ENCODE assay signal across 1 cellular context in the genomic region with DNA sequence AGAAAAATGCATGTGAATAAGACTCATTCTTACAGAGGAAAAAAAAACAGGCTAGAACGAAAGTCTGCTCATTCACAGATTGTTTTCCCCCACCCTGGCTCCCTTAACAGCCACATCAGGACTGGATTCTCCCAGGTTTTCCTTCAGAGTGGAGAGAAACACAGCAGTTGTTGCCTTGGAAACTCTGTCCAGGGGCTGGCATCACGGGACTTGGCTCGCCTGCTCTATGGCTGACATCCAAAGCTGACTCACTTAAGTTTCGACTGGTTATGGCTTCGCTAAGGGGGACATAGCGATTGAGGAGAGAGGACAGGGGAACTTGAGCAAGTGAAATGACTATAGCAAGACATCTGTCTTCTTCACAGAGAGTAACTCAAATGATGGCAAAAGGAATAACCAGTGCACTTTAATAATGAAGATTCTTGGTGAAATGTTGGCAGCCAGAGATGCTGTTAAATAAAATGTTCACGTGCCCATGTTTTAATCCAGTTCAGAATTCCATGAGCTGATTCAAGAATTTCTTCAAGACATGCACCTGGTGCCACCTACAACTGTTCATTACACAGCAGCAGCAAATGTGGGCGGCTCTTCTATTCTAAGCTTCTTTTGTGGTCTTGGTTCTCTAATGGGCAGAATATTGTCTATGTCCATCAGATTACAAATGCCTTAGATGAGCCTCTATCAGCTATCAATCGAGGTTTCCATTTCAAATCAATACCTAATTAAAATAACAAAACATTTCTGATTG.
TF ChIP-seq lines count a peak whose summit lies in the region.

No MANE protein-coding gene starts in this region.

TF ChIP-seq in HEK293, 187 proteins besides CTCF, POLR2A, EP300 and RAD21 (continued from another document and continues in another):
- TF ChIP-seq ZNF311 (tag by site-specific recombination; IDR thresholded peaks at IDR 0.05; ENCODE audit: borderline replicate concordance) (no peak), GLIS1 (tag by site-specific recombination; IDR thresholded peaks at IDR 0.05) (peak; percentile 75), PRDM1 (tag by site-specific recombination; IDR thresholded peaks at IDR 0.05) (peak; percentile 72; the same call in 1 of the 2 replicates), ZNF48 (tag by site-specific recombination; IDR thresholded peaks at IDR 0.05) (no peak), ZNF133 (tag by site-specific recombination; IDR thresholded peaks at IDR 0.05) (no peak), ZNF239 (tag by site-specific recombination; IDR thresholded peaks at IDR 0.05) (no peak), ZNF501 (tag by site-specific recombination; IDR thresholded peaks at IDR 0.05) (no peak), SCRT1 (tag by site-specific recombination; IDR thresholded peaks at IDR 0.05; ENCODE audit: borderline replicate concordance) (no peak), ZBTB8A (tag by site-specific recombination; IDR thresholded peaks at IDR 0.05) (no peak), ZNF121 (tag by site-specific recombination; IDR thresholded peaks at IDR 0.05) (no peak)
- TF ChIP-seq, protein P1, sequence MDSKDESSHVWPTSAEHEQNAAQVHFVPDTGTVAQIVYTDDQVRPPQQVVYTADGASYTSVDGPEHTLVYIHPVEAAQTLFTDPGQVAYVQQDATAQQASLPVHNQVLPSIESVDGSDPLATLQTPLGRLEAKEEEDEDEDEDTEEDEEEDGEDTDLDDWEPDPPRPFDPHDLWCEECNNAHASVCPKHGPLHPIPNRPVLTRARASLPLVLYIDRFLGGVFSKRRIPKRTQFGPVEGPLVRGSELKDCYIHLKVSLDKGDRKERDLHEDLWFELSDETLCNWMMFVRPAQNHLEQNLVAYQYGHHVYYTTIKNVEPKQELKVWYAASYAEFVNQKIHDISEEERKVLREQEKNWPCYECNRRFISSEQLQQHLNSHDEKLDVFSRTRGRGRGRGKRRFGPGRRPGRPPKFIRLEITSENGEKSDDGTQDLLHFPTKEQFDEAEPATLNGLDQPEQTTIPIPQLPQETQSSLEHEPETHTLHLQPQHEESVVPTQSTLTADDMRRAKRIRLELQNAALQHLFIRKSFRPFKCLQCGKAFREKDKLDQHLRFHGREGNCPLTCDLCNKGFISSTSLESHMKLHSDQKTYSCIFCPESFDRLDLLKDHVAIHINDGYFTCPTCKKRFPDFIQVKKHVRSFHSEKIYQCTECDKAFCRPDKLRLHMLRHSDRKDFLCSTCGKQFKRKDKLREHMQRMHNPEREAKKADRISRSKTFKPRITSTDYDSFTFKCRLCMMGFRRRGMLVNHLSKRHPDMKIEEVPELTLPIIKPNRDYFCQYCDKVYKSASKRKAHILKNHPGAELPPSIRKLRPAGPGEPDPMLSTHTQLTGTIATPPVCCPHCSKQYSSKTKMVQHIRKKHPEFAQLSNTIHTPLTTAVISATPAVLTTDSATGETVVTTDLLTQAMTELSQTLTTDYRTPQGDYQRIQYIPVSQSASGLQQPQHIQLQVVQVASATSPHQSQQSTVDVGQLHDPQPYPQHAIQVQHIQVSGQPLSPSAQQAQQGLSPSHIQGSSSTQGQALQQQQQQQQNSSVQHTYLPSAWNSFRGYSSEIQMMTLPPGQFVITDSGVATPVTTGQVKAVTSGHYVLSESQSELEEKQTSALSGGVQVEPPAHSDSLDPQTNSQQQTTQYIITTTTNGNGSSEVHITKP (tag by site-specific recombination; IDR thresholded peaks at IDR 0.05), result peak; percentile 72
- TF ChIP-seq, protein P2, sequence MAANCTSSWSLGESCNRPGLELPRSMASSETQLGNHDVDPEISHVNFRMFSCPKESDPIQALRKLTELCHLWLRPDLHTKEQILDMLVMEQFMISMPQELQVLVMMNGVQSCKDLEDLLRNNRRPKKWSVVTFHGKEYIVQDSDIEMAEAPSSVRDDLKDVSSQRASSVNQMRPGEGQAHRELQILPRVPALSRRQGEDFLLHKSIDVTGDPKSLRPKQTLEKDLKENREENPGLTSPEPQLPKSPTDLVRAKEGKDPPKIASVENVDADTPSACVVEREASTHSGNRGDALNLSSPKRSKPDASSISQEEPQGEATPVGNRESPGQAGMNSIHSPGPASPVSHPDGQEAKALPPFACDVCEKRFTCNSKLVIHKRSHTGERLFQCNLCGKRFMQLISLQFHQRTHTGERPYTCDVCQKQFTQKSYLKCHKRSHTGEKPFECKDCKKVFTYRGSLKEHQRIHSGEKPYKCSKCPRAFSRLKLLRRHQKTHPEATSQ (tag by site-specific recombination; IDR thresholded peaks at IDR 0.05), result no peak
- TF ChIP-seq, protein P3, sequence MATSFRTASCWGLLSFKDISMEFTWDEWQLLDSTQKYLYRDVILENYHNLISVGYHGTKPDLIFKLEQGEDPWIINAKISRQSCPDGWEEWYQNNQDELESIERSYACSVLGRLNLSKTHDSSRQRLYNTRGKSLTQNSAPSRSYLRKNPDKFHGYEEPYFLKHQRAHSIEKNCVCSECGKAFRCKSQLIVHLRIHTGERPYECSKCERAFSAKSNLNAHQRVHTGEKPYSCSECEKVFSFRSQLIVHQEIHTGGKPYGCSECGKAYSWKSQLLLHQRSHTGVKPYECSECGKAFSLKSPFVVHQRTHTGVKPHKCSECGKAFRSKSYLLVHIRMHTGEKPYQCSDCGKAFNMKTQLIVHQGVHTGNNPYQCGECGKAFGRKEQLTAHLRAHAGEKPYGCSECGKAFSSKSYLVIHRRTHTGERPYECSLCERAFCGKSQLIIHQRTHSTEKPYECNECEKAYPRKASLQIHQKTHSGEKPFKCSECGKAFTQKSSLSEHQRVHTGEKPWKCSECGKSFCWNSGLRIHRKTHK (tag by site-specific recombination; IDR thresholded peaks at IDR 0.05), result no peak
- TF ChIP-seq, protein P4, sequence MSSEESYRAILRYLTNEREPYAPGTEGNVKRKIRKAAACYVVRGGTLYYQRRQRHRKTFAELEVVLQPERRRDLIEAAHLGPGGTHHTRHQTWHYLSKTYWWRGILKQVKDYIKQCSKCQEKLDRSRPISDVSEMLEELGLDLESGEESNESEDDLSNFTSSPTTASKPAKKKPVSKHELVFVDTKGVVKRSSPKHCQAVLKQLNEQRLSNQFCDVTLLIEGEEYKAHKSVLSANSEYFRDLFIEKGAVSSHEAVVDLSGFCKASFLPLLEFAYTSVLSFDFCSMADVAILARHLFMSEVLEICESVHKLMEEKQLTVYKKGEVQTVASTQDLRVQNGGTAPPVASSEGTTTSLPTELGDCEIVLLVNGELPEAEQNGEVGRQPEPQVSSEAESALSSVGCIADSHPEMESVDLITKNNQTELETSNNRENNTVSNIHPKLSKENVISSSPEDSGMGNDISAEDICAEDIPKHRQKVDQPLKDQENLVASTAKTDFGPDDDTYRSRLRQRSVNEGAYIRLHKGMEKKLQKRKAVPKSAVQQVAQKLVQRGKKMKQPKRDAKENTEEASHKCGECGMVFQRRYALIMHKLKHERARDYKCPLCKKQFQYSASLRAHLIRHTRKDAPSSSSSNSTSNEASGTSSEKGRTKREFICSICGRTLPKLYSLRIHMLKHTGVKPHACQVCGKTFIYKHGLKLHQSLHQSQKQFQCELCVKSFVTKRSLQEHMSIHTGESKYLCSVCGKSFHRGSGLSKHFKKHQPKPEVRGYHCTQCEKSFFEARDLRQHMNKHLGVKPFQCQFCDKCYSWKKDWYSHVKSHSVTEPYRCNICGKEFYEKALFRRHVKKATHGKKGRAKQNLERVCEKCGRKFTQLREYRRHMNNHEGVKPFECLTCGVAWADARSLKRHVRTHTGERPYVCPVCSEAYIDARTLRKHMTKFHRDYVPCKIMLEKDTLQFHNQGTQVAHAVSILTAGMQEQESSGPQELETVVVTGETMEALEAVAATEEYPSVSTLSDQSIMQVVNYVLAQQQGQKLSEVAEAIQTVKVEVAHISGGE (tag by site-specific recombination; conservative IDR thresholded peaks at IDR 0.05; ENCODE audit: low read depth), result no peak
- TF ChIP-seq, protein P5, sequence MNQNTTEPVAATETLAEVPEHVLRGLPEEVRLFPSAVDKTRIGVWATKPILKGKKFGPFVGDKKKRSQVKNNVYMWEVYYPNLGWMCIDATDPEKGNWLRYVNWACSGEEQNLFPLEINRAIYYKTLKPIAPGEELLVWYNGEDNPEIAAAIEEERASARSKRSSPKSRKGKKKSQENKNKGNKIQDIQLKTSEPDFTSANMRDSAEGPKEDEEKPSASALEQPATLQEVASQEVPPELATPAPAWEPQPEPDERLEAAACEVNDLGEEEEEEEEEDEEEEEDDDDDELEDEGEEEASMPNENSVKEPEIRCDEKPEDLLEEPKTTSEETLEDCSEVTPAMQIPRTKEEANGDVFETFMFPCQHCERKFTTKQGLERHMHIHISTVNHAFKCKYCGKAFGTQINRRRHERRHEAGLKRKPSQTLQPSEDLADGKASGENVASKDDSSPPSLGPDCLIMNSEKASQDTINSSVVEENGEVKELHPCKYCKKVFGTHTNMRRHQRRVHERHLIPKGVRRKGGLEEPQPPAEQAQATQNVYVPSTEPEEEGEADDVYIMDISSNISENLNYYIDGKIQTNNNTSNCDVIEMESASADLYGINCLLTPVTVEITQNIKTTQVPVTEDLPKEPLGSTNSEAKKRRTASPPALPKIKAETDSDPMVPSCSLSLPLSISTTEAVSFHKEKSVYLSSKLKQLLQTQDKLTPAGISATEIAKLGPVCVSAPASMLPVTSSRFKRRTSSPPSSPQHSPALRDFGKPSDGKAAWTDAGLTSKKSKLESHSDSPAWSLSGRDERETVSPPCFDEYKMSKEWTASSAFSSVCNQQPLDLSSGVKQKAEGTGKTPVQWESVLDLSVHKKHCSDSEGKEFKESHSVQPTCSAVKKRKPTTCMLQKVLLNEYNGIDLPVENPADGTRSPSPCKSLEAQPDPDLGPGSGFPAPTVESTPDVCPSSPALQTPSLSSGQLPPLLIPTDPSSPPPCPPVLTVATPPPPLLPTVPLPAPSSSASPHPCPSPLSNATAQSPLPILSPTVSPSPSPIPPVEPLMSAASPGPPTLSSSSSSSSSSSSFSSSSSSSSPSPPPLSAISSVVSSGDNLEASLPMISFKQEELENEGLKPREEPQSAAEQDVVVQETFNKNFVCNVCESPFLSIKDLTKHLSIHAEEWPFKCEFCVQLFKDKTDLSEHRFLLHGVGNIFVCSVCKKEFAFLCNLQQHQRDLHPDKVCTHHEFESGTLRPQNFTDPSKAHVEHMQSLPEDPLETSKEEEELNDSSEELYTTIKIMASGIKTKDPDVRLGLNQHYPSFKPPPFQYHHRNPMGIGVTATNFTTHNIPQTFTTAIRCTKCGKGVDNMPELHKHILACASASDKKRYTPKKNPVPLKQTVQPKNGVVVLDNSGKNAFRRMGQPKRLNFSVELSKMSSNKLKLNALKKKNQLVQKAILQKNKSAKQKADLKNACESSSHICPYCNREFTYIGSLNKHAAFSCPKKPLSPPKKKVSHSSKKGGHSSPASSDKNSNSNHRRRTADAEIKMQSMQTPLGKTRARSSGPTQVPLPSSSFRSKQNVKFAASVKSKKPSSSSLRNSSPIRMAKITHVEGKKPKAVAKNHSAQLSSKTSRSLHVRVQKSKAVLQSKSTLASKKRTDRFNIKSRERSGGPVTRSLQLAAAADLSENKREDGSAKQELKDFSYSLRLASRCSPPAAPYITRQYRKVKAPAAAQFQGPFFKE (tag by site-specific recombination; IDR thresholded peaks at IDR 0.05; ENCODE audit: borderline replicate concordance), result no peak
- TF ChIP-seq, protein P6, sequence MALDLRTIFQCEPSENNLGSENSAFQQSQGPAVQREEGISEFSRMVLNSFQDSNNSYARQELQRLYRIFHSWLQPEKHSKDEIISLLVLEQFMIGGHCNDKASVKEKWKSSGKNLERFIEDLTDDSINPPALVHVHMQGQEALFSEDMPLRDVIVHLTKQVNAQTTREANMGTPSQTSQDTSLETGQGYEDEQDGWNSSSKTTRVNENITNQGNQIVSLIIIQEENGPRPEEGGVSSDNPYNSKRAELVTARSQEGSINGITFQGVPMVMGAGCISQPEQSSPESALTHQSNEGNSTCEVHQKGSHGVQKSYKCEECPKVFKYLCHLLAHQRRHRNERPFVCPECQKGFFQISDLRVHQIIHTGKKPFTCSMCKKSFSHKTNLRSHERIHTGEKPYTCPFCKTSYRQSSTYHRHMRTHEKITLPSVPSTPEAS (tag by site-specific recombination; IDR thresholded peaks at IDR 0.05), result no peak
- TF ChIP-seq, protein P7, sequence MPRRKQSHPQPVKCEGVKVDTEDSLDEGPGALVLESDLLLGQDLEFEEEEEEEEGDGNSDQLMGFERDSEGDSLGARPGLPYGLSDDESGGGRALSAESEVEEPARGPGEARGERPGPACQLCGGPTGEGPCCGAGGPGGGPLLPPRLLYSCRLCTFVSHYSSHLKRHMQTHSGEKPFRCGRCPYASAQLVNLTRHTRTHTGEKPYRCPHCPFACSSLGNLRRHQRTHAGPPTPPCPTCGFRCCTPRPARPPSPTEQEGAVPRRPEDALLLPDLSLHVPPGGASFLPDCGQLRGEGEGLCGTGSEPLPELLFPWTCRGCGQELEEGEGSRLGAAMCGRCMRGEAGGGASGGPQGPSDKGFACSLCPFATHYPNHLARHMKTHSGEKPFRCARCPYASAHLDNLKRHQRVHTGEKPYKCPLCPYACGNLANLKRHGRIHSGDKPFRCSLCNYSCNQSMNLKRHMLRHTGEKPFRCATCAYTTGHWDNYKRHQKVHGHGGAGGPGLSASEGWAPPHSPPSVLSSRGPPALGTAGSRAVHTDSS (tag by site-specific recombination; IDR thresholded peaks at IDR 0.05), result no peak
- TF ChIP-seq, protein P8, sequence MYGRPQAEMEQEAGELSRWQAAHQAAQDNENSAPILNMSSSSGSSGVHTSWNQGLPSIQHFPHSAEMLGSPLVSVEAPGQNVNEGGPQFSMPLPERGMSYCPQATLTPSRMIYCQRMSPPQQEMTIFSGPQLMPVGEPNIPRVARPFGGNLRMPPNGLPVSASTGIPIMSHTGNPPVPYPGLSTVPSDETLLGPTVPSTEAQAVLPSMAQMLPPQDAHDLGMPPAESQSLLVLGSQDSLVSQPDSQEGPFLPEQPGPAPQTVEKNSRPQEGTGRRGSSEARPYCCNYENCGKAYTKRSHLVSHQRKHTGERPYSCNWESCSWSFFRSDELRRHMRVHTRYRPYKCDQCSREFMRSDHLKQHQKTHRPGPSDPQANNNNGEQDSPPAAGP (tag by site-specific recombination; IDR thresholded peaks at IDR 0.05), result no peak
- TF ChIP-seq, protein P9, sequence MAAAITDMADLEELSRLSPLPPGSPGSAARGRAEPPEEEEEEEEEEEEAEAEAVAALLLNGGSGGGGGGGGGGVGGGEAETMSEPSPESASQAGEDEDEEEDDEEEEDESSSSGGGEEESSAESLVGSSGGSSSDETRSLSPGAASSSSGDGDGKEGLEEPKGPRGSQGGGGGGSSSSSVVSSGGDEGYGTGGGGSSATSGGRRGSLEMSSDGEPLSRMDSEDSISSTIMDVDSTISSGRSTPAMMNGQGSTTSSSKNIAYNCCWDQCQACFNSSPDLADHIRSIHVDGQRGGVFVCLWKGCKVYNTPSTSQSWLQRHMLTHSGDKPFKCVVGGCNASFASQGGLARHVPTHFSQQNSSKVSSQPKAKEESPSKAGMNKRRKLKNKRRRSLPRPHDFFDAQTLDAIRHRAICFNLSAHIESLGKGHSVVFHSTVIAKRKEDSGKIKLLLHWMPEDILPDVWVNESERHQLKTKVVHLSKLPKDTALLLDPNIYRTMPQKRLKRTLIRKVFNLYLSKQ (tag by site-specific recombination; IDR thresholded peaks at IDR 0.05; ENCODE audit: borderline replicate concordance), result no peak
